Comparison of ENCODE assay signal across 9 cellular contexts in the genomic region with DNA sequence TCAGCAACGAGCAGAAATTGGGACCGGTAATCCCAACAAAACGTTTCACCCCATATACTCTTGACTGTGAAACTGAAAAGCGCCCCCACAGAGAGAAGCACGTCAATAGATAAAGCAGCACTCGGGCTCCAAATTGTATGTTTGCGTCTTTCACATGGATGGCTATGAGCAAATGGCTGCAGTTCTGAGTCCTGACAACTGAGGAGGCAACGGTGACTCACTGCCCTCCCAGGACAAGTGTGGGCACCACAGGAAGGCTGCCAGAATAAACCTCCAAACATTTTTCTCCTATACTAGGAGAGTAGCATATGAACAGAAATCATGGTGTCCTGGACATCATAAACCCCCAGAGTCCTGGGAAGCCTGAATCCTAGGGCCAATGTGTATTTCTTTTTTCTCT. TPM values are rescaled to one million over a fixed set of nuclear protein-coding genes. Genes with fewer than 3 reads are reported as not detected.
DNase-seq lines count a peak whose midpoint lies in the region; ATAC-seq, FAIRE-seq and TF ChIP-seq lines count a peak whose summit lies in the region.
"Had no signal": no experiment of that assay in that cellular context is flagged by ENCODE, and none has a peak within 500 bp of the region (broad histone marks: within the 10 kb centered on the region; RNA-seq: fewer than 3 reads in every experiment).

No MANE protein-coding gene starts in this region.

- TF ChIP-seq CTCF in RWPE2 (IDR thresholded peaks at IDR 0.05; ENCODE audit: poor library complexity, severe bottlenecking) (no peak), bronchial epithelial cell (IDR thresholded peaks at IDR 0.05; ENCODE audit: insufficient read depth, low read length, severe bottlenecking) (no peak), osteoblast (IDR thresholded peaks at IDR 0.05; ENCODE audit: extremely low read depth, low read depth, low read length) (no peak), sigmoid colon (IDR thresholded peaks at IDR 0.05) (no peak), GM13976 (IDR thresholded peaks at IDR 0.05; ENCODE audit: borderline replicate concordance, control extremely low read depth, extremely low read depth, insufficient read depth, missing control alignments) (no peak), OCI-LY7 (conservative IDR thresholded peaks at IDR 0.05; ENCODE audit: low read length) (no peak)

- H2AFZ ChIP-seq in osteoblast (ENCODE audit: low read length), result peak overlapping the region; percentile 4
- H2AFZ ChIP-seq in OCI-LY7 (ENCODE audit: low read length), result no peak overlapping the region

- H3K79me2 ChIP-seq in osteoblast (ENCODE audit: insufficient read depth, low read length), result no peaks in the 10 kb centered on the region
- no peaks in the 10 kb centered on the region for H3K79me2 ChIP-seq in OCI-LY7 (ENCODE audit: insufficient read depth, low read depth, low read length)

- intact Hi-C loops in sigmoid colon (cut with DNase I) (no loop called here), OCI-LY7 (cut with micrococcal nuclease; ENCODE audit: unreplicated experiment) (no loop called here)

- no peak for TF ChIP-seq POLR2A in sigmoid colon (IDR thresholded peaks at IDR 0.05)

- WGBS in sigmoid colon, 2 donors, result 77 to 78% methylated on average over 8 of the region's 8 CpGs

- H3K27ac ChIP-seq in RWPE2 (ENCODE audit: poor library complexity, severe bottlenecking) (no peak overlapping the region), osteoblast (ENCODE audit: low read depth, low read length) (peak overlapping the region; percentile 20), sigmoid colon (no peak overlapping the region), OCI-LY7 (ENCODE audit: low read depth, low read length, poor library complexity, severe bottlenecking) (no peak overlapping the region)
- H3K27ac ChIP-seq: SJCRH30 had no signal

- peak; percentile 72 for ATAC-seq in RWPE2 (ENCODE audit: low read depth)
- ATAC-seq in HG03097 (IDR thresholded peaks at IDR 0.05; ENCODE audit: low FRiP score, unreplicated experiment), result no peak

- no peaks in the 10 kb centered on the region for H3K9me2 ChIP-seq in OCI-LY7 (ENCODE audit: insufficient read depth, low read length)

- no TSS peak for BruUV-seq in OCI-LY7 (replicated peaks; lab: Mats Ljungman, UMichigan)

- H3K27me3 ChIP-seq in RWPE2 (ENCODE audit: insufficient read depth, poor library complexity, severe bottlenecking) (no peaks in the 10 kb centered on the region), bronchial epithelial cell (ENCODE audit: control insufficient read depth, insufficient read depth, low read length) (no peaks in the 10 kb centered on the region), osteoblast (ENCODE audit: insufficient read depth, low read length) (peaks cover 2% of the 10 kb centered on the region), sigmoid colon (no peaks in the 10 kb centered on the region)

- H3K4me2 ChIP-seq in osteoblast (ENCODE audit: insufficient read depth, low read length) (peak overlapping the region; percentile 33), OCI-LY7 (ENCODE audit: low read length) (no peak overlapping the region)

- H3K9me3 ChIP-seq in RWPE2 (ENCODE audit: severe bottlenecking) (no peaks in the 10 kb centered on the region), osteoblast (ENCODE audit: low read depth, low read length) (no peaks in the 10 kb centered on the region), sigmoid colon (no peaks in the 10 kb centered on the region), OCI-LY7 (ENCODE audit: low read length) (no peaks in the 10 kb centered on the region)
- H3K9me3 ChIP-seq: SJCRH30 had no signal

- no peak overlapping the region for H3K4me3 ChIP-seq in RWPE2 (ENCODE audit: severe bottlenecking)
- H3K4me3 ChIP-seq in bronchial epithelial cell (ENCODE audit: low read depth, low read length), result no peak overlapping the region
- H3K4me3 ChIP-seq in osteoblast (ENCODE audit: insufficient read depth, low read length), result no peak overlapping the region
- H3K4me3 ChIP-seq in sigmoid colon, result no peak overlapping the region
- H3K4me3 ChIP-seq in OCI-LY7 (ENCODE audit: low read depth, low read length, poor library complexity, severe bottlenecking), result no peak overlapping the region
- H3K4me3 ChIP-seq: SJCRH30 had no signal

- in situ Hi-C loops in GM13976 (cut with MboI; ENCODE audit: low sequenced_read_pairs, unreplicated experiment), result no loop called here

- H3K4me1 ChIP-seq in RWPE2 (ENCODE audit: insufficient read depth, poor library complexity, severe bottlenecking) (no peaks in the 10 kb centered on the region), osteoblast (ENCODE audit: insufficient read depth, low read length) (peaks cover 8% of the 10 kb centered on the region), sigmoid colon (no peaks in the 10 kb centered on the region), OCI-LY7 (ENCODE audit: insufficient read depth, low read length, poor library complexity, severe bottlenecking) (peaks cover 19% of the 10 kb centered on the region)
- H3K4me1 ChIP-seq: SJCRH30 had no signal

- no peak for FAIRE-seq in bronchial epithelial cell (lab: Jason Lieb, UNC)

- no peak for TF ChIP-seq EP300 in sigmoid colon (IDR thresholded peaks at IDR 0.05)

- H4K20me1 ChIP-seq in osteoblast (ENCODE audit: insufficient read depth, low read length) (no peaks in the 10 kb centered on the region), OCI-LY7 (ENCODE audit: insufficient read depth, low read length) (no peaks in the 10 kb centered on the region)

- CTCF ChIA-PET in OCI-LY7 (lab: Charles Lee; ENCODE audit: unreplicated experiment), result no interaction called here

- H3K36me3 ChIP-seq in RWPE2 (ENCODE audit: low read depth), result no peaks in the 10 kb centered on the region
- H3K36me3 ChIP-seq in bronchial epithelial cell (ENCODE audit: control insufficient read depth, insufficient read depth, low read length), result no peaks in the 10 kb centered on the region
- no peaks in the 10 kb centered on the region for H3K36me3 ChIP-seq in osteoblast (ENCODE audit: insufficient read depth, low read length)
- no peaks in the 10 kb centered on the region for H3K36me3 ChIP-seq in sigmoid colon
- H3K36me3 ChIP-seq in OCI-LY7 (ENCODE audit: insufficient read depth, low read length), result no peaks in the 10 kb centered on the region
- H3K36me3 ChIP-seq: SJCRH30 had no signal

- DNase-seq in H4 (ENCODE audit: low spot score) (peak; percentile 65), RWPE2 (ENCODE audit: low spot score) (no peak), bronchial epithelial cell (ENCODE audit: low read depth) (peak; percentile 33), osteoblast (ENCODE audit: insufficient read length, low spot score, missing footprints) (peak; percentile 98), sigmoid colon (no peak), GM13976 (ENCODE audit: low spot score) (no peak), OCI-LY7 (ENCODE audit: low spot score) (no peak)

- POLR2A ChIA-PET in OCI-LY7 (lab: Charles Lee), result no interaction called here

RNA-seq across cellular contexts. Expression of a gene that starts 36.6 kb away (rescaled TPM):
- 4.8 and 6.3 TPM in 2 replicates for total RNA-seq in H4 (2014; rRNA removed; shearing (Covaris generic))
- total RNA-seq in bronchial epithelial cell (1.8 and 6.1 TPM in 2 replicates), osteoblast (0.72 and 0.88 TPM in 2 replicates), sigmoid colon (10 to 100 TPM in 1 of 4 donors, 1 to 10 TPM in 3; 4.6 to 13.0 (median 7.0) TPM), OCI-LY7 (2022) (52.8 and 60.5 TPM in 2 replicates)
- 10 to 100 TPM in 1 of 3 donors, 1 to 10 TPM in 2; 1.4 to 35.1 (median 3.6) TPM for polyA plus RNA-seq in sigmoid colon
- 28.5 and 33.7 TPM in 2 replicates for total RNA-seq in OCI-LY7 (2014; rRNA removed; shearing (Covaris generic))
- total RNA-seq: SJCRH30 had no signal

Comparison
In these comparisons a context has a peak if more than half of its experiments do, and no peak if none do; other contexts are left out.
1. DNase-seq: peak in H4 (single experiment), bronchial epithelial cell (single experiment) and osteoblast (single experiment); none in RWPE2 (single experiment), sigmoid colon (single experiment), GM13976 (single experiment) and OCI-LY7 (single experiment).